In genomic region chr9:37197158-37198033, GRCh38 we compare ENCODE assay signal across 8 cellular contexts.
DNase-seq lines count a peak whose midpoint lies in the region; ATAC-seq and TF ChIP-seq lines count a peak whose summit lies in the region.

No MANE protein-coding gene starts in this region.

- TF ChIP-seq EP300 in suprapubic skin (IDR thresholded peaks at IDR 0.05) = no peak

- DNase-seq in GM10266 (ENCODE audit: extremely low spot score) = peak; percentile 17
- DNase-seq in GM23338 (ENCODE audit: low spot score) = peak; percentile 34
- peak; percentile 82 to 92 for DNase-seq in NCI-H524 (lab: John Stamatoyannopoulos, UW)
- DNase-seq in PC-9 = no peak
- no peak for DNase-seq in NK-92 (lab: John Stamatoyannopoulos, UW; ENCODE audit: unreplicated experiment)
- DNase-seq in suprapubic skin (ENCODE audit: low spot score in 2 of 2) = no peak
- no peak for DNase-seq in ascending aorta (ENCODE audit: low spot score in 2 of 2)

- H3K27me3 ChIP-seq in GM23338 (ENCODE audit: insufficient read depth) (no peaks in the 10 kb centered on the region), PC-9 (ENCODE audit: insufficient read depth, low read depth) (no peaks in the 10 kb centered on the region), suprapubic skin (no peaks in the 10 kb centered on the region), ascending aorta (no peaks in the 10 kb centered on the region)

- intact Hi-C loops in dendritic cell treated with granulocyte-macrophage colony-stimulating factor and Interleukin-4, amounts not matched to agents 40 ng/mL and 50 ng/mL, for 4 days (cut with micrococcal nuclease) = loop anchor here (5.0 kb wide), 2 partner anchors 45 to 70 kb away; no protein-coding TSS in a partner anchor
- intact Hi-C loops in PC-9 (cut with micrococcal nuclease; ENCODE audit: unreplicated experiment) (no loop called here), ascending aorta (cut with DNase I) (no loop called here)

- H3K79me2 ChIP-seq in GM23338 (replicated peaks; ENCODE audit: insufficient read depth) (peaks cover 7% of the 10 kb centered on the region), PC-9 (ENCODE audit: low read depth) (no peaks in the 10 kb centered on the region)

- CTCF ChIA-PET in PC-9 (lab: Charles Lee) = no interaction called here

- peaks cover 9% of the 10 kb centered on the region for H3K27me3 Mint-ChIP-seq in GM23338 (ENCODE audit: insufficient read depth, low read depth, poor library complexity)
- H3K27me3 Mint-ChIP-seq in dendritic cell treated with granulocyte-macrophage colony-stimulating factor and Interleukin-4, amounts not matched to agents 40 ng/mL and 50 ng/mL, for 4 days = no peaks in the 10 kb centered on the region

- H3K27ac ChIP-seq in GM23338 (ENCODE audit: low read depth) = no peak overlapping the region
- no peak overlapping the region for H3K27ac ChIP-seq in PC-9
- H3K27ac ChIP-seq in suprapubic skin = no peak overlapping the region
- no peak overlapping the region for H3K27ac ChIP-seq in ascending aorta

- no peaks in the 10 kb centered on the region for H3K9me3 Mint-ChIP-seq in GM23338
- no peaks in the 10 kb centered on the region for H3K9me3 Mint-ChIP-seq in dendritic cell treated with granulocyte-macrophage colony-stimulating factor and Interleukin-4, amounts not matched to agents 40 ng/mL and 50 ng/mL, for 4 days

- WGBS in suprapubic skin = 67% methylated on average over 4 of the region's 4 CpGs

- H3K4me2 ChIP-seq in GM23338 (no peak overlapping the region; the same call in 1 of the 2 replicates), PC-9 (no peak overlapping the region)

- H3K9me2 ChIP-seq in GM23338 (ENCODE audit: insufficient read depth) (no peaks in the 10 kb centered on the region), PC-9 (ENCODE audit: insufficient read depth) (no peaks in the 10 kb centered on the region)

- POLR2A ChIA-PET in PC-9 (lab: Charles Lee; ENCODE audit: unreplicated experiment) = no interaction called here

- TF ChIP-seq POLR2A in suprapubic skin (IDR thresholded peaks at IDR 0.05) = no peak

- ATAC-seq in GM23338 = peak; percentile 62

- H3K4me1 Mint-ChIP-seq in GM23338 = peaks cover 68% of the 10 kb centered on the region
- H3K4me1 Mint-ChIP-seq in dendritic cell treated with granulocyte-macrophage colony-stimulating factor and Interleukin-4, amounts not matched to agents 40 ng/mL and 50 ng/mL, for 4 days (ENCODE audit: low read depth) = peaks cover 52% of the 10 kb centered on the region

- no peak for TF ChIP-seq CTCF in GM10266 (IDR thresholded peaks at IDR 0.05; ENCODE audit: control insufficient read depth, insufficient read depth, low read depth, missing control alignments)
- no peak for TF ChIP-seq CTCF in GM23338 (conservative IDR thresholded peaks at IDR 0.05; ENCODE audit: low read depth in 2 of 2)
- TF ChIP-seq CTCF in PC-9 (conservative IDR thresholded peaks at IDR 0.05) = no peak
- no peak for TF ChIP-seq CTCF in suprapubic skin (IDR thresholded peaks at IDR 0.05)
- no peak for TF ChIP-seq CTCF in ascending aorta (IDR thresholded peaks at IDR 0.05)

- H3K36me3 Mint-ChIP-seq in GM23338 (ENCODE audit: low read depth) = no peaks in the 10 kb centered on the region; the same call in 1 of the 3 replicates
- peaks cover 40% of the 10 kb centered on the region for H3K36me3 Mint-ChIP-seq in dendritic cell treated with granulocyte-macrophage colony-stimulating factor and Interleukin-4, amounts not matched to agents 40 ng/mL and 50 ng/mL, for 4 days (ENCODE audit: low read depth)

- H3K9me3 ChIP-seq in PC-9 (ENCODE audit: insufficient read depth, low read depth) (no peaks in the 10 kb centered on the region), suprapubic skin (no peaks in the 10 kb centered on the region), ascending aorta (no peaks in the 10 kb centered on the region)

- H3K4me3 ChIP-seq in GM23338 (no peak overlapping the region), PC-9 (no peak overlapping the region), suprapubic skin (no peak overlapping the region), ascending aorta (no peak overlapping the region)

- H4K20me1 ChIP-seq in GM23338 (replicated peaks; ENCODE audit: insufficient read depth) (no peaks in the 10 kb centered on the region), PC-9 (ENCODE audit: insufficient read depth) (no peaks in the 10 kb centered on the region)

- H3F3A ChIP-seq in GM23338 (replicated peaks; ENCODE audit: low read depth) (no peaks in the 10 kb centered on the region), PC-9 (ENCODE audit: insufficient read depth, low read depth) (no peaks in the 10 kb centered on the region)

- no peak overlapping the region for H2AFZ ChIP-seq in GM23338
- no peak overlapping the region for H2AFZ ChIP-seq in PC-9

- BruUV-seq in PC-9 (replicated peaks; lab: Mats Ljungman, UMichigan) = no TSS peak

- H3K27ac Mint-ChIP-seq in GM23338 = no peak overlapping the region
- peak overlapping the region; percentile 49 for H3K27ac Mint-ChIP-seq in dendritic cell treated with granulocyte-macrophage colony-stimulating factor and Interleukin-4, amounts not matched to agents 40 ng/mL and 50 ng/mL, for 4 days

- no peaks in the 10 kb centered on the region for H3K36me3 ChIP-seq in GM23338 (ENCODE audit: insufficient read depth)
- H3K36me3 ChIP-seq in PC-9 (ENCODE audit: low read depth) = no peaks in the 10 kb centered on the region
- no peaks in the 10 kb centered on the region for H3K36me3 ChIP-seq in suprapubic skin
- no peaks in the 10 kb centered on the region for H3K36me3 ChIP-seq in ascending aorta

- peaks cover 77% of the 10 kb centered on the region for H3K4me1 ChIP-seq in GM23338 (ENCODE audit: insufficient read depth)
- peaks cover 12% of the 10 kb centered on the region for H3K4me1 ChIP-seq in PC-9 (replicated peaks; ENCODE audit: insufficient read depth)
- H3K4me1 ChIP-seq in suprapubic skin = peaks cover 9% of the 10 kb centered on the region
- H3K4me1 ChIP-seq in ascending aorta = peaks cover 5 to 7% of the 10 kb centered on the region in 2 donors

- no peak overlapping the region for H3K4me3 Mint-ChIP-seq in GM23338
- H3K4me3 Mint-ChIP-seq in dendritic cell treated with granulocyte-macrophage colony-stimulating factor and Interleukin-4, amounts not matched to agents 40 ng/mL and 50 ng/mL, for 4 days = no peak overlapping the region

TF ChIP-seq in GM23338, 12 proteins besides CTCF, POLR2A, EP300 and RAD21:
- TF ChIP-seq, protein P1, sequence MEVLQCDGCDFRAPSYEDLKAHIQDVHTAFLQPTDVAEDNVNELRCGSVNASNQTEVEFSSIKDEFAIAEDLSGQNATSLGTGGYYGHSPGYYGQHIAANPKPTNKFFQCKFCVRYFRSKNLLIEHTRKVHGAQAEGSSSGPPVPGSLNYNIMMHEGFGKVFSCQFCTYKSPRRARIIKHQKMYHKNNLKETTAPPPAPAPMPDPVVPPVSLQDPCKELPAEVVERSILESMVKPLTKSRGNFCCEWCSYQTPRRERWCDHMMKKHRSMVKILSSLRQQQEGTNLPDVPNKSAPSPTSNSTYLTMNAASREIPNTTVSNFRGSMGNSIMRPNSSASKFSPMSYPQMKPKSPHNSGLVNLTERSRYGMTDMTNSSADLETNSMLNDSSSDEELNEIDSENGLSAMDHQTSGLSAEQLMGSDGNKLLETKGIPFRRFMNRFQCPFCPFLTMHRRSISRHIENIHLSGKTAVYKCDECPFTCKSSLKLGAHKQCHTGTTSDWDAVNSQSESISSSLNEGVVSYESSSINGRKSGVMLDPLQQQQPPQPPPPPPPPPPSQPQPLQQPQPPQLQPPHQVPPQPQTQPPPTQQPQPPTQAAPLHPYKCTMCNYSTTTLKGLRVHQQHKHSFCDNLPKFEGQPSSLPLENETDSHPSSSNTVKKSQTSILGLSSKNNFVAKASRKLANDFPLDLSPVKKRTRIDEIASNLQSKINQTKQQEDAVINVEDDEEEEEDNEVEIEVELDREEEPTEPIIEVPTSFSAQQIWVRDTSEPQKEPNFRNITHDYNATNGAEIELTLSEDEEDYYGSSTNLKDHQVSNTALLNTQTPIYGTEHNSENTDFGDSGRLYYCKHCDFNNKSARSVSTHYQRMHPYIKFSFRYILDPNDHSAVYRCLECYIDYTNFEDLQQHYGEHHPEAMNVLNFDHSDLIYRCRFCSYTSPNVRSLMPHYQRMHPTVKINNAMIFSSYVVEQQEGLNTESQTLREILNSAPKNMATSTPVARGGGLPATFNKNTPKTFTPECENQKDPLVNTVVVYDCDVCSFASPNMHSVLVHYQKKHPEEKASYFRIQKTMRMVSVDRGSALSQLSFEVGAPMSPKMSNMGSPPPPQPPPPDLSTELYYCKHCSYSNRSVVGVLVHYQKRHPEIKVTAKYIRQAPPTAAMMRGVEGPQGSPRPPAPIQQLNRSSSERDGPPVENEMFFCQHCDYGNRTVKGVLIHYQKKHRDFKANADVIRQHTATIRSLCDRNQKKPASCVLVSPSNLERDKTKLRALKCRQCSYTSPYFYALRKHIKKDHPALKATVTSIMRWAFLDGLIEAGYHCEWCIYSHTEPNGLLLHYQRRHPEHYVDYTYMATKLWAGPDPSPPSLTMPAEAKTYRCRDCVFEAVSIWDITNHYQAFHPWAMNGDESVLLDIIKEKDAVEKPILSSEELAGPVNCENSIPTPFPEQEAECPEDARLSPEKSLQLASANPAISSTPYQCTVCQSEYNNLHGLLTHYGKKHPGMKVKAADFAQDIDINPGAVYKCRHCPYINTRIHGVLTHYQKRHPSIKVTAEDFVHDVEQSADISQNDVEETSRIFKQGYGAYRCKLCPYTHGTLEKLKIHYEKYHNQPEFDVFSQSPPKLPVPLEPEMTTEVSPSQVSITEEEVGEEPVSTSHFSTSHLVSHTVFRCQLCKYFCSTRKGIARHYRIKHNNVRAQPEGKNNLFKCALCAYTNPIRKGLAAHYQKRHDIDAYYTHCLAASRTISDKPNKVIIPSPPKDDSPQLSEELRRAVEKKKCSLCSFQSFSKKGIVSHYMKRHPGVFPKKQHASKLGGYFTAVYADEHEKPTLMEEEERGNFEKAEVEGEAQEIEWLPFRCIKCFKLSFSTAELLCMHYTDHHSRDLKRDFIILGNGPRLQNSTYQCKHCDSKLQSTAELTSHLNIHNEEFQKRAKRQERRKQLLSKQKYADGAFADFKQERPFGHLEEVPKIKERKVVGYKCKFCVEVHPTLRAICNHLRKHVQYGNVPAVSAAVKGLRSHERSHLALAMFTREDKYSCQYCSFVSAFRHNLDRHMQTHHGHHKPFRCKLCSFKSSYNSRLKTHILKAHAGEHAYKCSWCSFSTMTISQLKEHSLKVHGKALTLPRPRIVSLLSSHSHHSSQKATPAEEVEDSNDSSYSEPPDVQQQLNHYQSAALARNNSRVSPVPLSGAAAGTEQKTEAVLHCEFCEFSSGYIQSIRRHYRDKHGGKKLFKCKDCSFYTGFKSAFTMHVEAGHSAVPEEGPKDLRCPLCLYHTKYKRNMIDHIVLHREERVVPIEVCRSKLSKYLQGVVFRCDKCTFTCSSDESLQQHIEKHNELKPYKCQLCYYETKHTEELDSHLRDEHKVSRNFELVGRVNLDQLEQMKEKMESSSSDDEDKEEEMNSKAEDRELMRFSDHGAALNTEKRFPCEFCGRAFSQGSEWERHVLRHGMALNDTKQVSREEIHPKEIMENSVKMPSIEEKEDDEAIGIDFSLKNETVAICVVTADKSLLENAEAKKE (CRISPR knock-in tag; IDR thresholded peaks at IDR 0.05) = no peak
- no peak for TF ChIP-seq ZNF331 (CRISPR knock-in tag; IDR thresholded peaks at IDR 0.05; ENCODE audit: low read depth)
- no peak for TF ChIP-seq ZNF114 (CRISPR knock-in tag; IDR thresholded peaks at IDR 0.05)
- no peak for TF ChIP-seq POLR2AphosphoS5 (IDR thresholded peaks at IDR 0.05; ENCODE audit: low read depth)
- TF ChIP-seq EZH2phosphoT487 (IDR thresholded peaks at IDR 0.05; ENCODE audit: unreplicated experiment) = no peak

Comparison
In these comparisons a context has a peak if more than half of its experiments do, and no peak if none do; other contexts are left out.
1. DNase-seq: peak in GM10266 (single experiment), GM23338 (single experiment) and NCI-H524 (2 of 2); none in PC-9 (0 of 2), NK-92 (single experiment), suprapubic skin (0 of 2) and ascending aorta (0 of 2).